1 cellular context compared by ENCODE assay signal in the genomic region with DNA sequence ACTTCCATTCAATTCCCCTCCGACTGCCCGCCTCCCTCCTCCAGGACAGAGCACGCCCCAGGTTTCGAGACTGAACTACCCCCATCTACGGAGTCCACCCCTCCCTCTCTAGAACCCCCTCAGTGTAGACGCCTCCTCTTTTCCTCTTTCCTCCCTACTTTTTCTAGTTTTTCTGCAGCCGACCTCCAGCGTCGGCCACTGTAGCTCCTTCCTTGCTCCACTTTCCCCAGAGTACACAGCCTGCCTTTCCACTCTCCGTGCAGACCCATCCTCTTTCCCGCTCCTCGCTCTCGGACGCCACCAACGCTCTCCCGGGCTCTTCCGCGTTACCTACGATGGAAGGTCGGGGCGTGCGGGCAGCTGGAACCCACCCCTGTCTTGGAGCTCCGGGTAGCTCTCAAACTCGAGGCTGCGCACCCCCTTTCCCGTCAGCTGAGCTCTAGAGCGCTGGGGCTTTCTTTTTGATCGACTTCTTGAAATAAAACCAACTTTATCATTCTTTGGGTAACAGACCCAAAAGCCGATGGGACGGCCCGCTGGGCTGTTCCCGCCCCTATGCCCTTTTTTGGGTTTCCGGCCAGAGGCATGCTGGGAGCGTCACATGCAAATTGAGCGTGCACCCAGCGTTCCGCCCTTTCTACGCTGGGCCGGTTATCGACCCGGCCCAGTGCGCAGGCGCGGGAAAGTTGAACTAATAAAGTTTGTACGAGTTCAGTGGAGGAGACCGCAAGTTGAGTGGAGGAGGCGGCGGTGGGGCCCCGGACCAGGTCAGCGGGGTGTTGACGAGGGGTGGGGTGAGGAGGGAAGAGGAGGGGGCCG.
TF ChIP-seq lines count a peak whose summit lies in the region.

A gene with protein sequence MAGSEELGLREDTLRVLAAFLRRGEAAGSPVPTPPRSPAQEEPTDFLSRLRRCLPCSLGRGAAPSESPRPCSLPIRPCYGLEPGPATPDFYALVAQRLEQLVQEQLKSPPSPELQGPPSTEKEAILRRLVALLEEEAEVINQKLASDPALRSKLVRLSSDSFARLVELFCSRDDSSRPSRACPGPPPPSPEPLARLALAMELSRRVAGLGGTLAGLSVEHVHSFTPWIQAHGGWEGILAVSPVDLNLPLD (plus strand): TSS at position 633 of the 819 bp plus-strand sequence. CDS start 760 bp downstream, outside the sequence.
A gene with protein sequence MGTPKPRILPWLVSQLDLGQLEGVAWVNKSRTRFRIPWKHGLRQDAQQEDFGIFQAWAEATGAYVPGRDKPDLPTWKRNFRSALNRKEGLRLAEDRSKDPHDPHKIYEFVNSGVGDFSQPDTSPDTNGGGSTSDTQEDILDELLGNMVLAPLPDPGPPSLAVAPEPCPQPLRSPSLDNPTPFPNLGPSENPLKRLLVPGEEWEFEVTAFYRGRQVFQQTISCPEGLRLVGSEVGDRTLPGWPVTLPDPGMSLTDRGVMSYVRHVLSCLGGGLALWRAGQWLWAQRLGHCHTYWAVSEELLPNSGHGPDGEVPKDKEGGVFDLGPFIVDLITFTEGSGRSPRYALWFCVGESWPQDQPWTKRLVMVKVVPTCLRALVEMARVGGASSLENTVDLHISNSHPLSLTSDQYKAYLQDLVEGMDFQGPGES (minus strand): TSS at position 557 of the 819 bp plus-strand sequence. CDS start 1,019 bp downstream, outside the sequence.

TF ChIP-seq in K562, 482 proteins besides CTCF, POLR2A, EP300 and RAD21 (continued from another document and continues in another):
- TF ChIP-seq, protein P1, sequence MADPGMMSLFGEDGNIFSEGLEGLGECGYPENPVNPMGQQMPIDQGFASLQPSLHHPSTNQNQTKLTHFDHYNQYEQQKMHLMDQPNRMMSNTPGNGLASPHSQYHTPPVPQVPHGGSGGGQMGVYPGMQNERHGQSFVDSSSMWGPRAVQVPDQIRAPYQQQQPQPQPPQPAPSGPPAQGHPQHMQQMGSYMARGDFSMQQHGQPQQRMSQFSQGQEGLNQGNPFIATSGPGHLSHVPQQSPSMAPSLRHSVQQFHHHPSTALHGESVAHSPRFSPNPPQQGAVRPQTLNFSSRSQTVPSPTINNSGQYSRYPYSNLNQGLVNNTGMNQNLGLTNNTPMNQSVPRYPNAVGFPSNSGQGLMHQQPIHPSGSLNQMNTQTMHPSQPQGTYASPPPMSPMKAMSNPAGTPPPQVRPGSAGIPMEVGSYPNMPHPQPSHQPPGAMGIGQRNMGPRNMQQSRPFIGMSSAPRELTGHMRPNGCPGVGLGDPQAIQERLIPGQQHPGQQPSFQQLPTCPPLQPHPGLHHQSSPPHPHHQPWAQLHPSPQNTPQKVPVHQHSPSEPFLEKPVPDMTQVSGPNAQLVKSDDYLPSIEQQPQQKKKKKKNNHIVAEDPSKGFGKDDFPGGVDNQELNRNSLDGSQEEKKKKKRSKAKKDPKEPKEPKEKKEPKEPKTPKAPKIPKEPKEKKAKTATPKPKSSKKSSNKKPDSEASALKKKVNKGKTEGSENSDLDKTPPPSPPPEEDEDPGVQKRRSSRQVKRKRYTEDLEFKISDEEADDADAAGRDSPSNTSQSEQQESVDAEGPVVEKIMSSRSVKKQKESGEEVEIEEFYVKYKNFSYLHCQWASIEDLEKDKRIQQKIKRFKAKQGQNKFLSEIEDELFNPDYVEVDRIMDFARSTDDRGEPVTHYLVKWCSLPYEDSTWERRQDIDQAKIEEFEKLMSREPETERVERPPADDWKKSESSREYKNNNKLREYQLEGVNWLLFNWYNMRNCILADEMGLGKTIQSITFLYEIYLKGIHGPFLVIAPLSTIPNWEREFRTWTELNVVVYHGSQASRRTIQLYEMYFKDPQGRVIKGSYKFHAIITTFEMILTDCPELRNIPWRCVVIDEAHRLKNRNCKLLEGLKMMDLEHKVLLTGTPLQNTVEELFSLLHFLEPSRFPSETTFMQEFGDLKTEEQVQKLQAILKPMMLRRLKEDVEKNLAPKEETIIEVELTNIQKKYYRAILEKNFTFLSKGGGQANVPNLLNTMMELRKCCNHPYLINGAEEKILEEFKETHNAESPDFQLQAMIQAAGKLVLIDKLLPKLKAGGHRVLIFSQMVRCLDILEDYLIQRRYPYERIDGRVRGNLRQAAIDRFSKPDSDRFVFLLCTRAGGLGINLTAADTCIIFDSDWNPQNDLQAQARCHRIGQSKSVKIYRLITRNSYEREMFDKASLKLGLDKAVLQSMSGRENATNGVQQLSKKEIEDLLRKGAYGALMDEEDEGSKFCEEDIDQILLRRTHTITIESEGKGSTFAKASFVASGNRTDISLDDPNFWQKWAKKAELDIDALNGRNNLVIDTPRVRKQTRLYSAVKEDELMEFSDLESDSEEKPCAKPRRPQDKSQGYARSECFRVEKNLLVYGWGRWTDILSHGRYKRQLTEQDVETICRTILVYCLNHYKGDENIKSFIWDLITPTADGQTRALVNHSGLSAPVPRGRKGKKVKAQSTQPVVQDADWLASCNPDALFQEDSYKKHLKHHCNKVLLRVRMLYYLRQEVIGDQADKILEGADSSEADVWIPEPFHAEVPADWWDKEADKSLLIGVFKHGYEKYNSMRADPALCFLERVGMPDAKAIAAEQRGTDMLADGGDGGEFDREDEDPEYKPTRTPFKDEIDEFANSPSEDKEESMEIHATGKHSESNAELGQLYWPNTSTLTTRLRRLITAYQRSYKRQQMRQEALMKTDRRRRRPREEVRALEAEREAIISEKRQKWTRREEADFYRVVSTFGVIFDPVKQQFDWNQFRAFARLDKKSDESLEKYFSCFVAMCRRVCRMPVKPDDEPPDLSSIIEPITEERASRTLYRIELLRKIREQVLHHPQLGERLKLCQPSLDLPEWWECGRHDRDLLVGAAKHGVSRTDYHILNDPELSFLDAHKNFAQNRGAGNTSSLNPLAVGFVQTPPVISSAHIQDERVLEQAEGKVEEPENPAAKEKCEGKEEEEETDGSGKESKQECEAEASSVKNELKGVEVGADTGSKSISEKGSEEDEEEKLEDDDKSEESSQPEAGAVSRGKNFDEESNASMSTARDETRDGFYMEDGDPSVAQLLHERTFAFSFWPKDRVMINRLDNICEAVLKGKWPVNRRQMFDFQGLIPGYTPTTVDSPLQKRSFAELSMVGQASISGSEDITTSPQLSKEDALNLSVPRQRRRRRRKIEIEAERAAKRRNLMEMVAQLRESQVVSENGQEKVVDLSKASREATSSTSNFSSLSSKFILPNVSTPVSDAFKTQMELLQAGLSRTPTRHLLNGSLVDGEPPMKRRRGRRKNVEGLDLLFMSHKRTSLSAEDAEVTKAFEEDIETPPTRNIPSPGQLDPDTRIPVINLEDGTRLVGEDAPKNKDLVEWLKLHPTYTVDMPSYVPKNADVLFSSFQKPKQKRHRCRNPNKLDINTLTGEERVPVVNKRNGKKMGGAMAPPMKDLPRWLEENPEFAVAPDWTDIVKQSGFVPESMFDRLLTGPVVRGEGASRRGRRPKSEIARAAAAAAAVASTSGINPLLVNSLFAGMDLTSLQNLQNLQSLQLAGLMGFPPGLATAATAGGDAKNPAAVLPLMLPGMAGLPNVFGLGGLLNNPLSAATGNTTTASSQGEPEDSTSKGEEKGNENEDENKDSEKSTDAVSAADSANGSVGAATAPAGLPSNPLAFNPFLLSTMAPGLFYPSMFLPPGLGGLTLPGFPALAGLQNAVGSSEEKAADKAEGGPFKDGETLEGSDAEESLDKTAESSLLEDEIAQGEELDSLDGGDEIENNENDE (IDR thresholded peaks at IDR 0.05; ENCODE audit: low read depth, low read length), result no peak
- no peak for TF ChIP-seq GTF2E2 (tag; IDR thresholded peaks at IDR 0.05)
- no peak for TF ChIP-seq RCOR1 (IDR thresholded peaks at IDR 0.05; ENCODE audit: borderline replicate concordance in 1 of 2, low read depth in 2 of 2, low read length in 2 of 2)
- TF ChIP-seq ZNF589 (CRISPR knock-in tag; IDR thresholded peaks at IDR 0.05; ENCODE audit: low read depth), result 0 out of 2 replicates have a peak, but pooled peaks have one; percentile 48
- TF ChIP-seq FOXA3 (CRISPR knock-in tag; conservative IDR thresholded peaks at IDR 0.05 in 1 of 2, IDR thresholded peaks at IDR 0.05 in 1 of 2), result no peak
- TF ChIP-seq, protein P2, sequence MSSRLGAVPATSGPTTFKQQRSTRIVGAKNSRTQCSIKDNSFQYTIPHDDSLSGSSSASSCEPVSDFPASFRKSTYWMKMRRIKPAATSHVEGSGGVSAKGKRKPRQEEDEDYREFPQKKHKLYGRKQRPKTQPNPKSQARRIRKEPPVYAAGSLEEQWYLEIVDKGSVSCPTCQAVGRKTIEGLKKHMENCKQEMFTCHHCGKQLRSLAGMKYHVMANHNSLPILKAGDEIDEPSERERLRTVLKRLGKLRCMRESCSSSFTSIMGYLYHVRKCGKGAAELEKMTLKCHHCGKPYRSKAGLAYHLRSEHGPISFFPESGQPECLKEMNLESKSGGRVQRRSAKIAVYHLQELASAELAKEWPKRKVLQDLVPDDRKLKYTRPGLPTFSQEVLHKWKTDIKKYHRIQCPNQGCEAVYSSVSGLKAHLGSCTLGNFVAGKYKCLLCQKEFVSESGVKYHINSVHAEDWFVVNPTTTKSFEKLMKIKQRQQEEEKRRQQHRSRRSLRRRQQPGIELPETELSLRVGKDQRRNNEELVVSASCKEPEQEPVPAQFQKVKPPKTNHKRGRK (tag; IDR thresholded peaks at IDR 0.05), result no peak
- no peak for TF ChIP-seq RBBP5 (IDR thresholded peaks at IDR 0.05; ENCODE audit: borderline replicate concordance, insufficient read depth, low read length, poor library complexity, severe bottlenecking)
- TF ChIP-seq, protein P3, sequence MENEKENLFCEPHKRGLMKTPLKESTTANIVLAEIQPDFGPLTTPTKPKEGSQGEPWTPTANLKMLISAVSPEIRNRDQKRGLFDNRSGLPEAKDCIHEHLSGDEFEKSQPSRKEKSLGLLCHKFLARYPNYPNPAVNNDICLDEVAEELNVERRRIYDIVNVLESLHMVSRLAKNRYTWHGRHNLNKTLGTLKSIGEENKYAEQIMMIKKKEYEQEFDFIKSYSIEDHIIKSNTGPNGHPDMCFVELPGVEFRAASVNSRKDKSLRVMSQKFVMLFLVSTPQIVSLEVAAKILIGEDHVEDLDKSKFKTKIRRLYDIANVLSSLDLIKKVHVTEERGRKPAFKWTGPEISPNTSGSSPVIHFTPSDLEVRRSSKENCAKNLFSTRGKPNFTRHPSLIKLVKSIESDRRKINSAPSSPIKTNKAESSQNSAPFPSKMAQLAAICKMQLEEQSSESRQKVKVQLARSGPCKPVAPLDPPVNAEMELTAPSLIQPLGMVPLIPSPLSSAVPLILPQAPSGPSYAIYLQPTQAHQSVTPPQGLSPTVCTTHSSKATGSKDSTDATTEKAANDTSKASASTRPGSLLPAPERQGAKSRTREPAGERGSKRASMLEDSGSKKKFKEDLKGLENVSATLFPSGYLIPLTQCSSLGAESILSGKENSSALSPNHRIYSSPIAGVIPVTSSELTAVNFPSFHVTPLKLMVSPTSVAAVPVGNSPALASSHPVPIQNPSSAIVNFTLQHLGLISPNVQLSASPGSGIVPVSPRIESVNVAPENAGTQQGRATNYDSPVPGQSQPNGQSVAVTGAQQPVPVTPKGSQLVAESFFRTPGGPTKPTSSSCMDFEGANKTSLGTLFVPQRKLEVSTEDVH (IDR thresholded peaks at IDR 0.05; ENCODE audit: low read depth, partially characterized antibody), result peak; percentile 13
- no peak for TF ChIP-seq ZBED1 (IDR thresholded peaks at IDR 0.05)
- TF ChIP-seq, protein P4, sequence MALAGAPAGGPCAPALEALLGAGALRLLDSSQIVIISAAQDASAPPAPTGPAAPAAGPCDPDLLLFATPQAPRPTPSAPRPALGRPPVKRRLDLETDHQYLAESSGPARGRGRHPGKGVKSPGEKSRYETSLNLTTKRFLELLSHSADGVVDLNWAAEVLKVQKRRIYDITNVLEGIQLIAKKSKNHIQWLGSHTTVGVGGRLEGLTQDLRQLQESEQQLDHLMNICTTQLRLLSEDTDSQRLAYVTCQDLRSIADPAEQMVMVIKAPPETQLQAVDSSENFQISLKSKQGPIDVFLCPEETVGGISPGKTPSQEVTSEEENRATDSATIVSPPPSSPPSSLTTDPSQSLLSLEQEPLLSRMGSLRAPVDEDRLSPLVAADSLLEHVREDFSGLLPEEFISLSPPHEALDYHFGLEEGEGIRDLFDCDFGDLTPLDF (CRISPR knock-in tag; IDR thresholded peaks at IDR 0.05), result no peak; the same call in 1 of the 2 replicates
- TF ChIP-seq, protein P5, sequence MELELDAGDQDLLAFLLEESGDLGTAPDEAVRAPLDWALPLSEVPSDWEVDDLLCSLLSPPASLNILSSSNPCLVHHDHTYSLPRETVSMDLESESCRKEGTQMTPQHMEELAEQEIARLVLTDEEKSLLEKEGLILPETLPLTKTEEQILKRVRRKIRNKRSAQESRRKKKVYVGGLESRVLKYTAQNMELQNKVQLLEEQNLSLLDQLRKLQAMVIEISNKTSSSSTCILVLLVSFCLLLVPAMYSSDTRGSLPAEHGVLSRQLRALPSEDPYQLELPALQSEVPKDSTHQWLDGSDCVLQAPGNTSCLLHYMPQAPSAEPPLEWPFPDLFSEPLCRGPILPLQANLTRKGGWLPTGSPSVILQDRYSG (tag; conservative IDR thresholded peaks at IDR 0.05; ENCODE audit: low read depth), result no peak
- no peak for TF ChIP-seq TAL1 (IDR thresholded peaks at IDR 0.05)
- no peak for TF ChIP-seq RBM15 (IDR thresholded peaks at IDR 0.05; ENCODE audit: insufficient read depth, low read length)
- TF ChIP-seq HCFC1 (IDR thresholded peaks at IDR 0.05; ENCODE audit: low read depth, low read length), result no peak
- TF ChIP-seq ZNF12 (CRISPR knock-in tag; IDR thresholded peaks at IDR 0.05), result no peak
- TF ChIP-seq TAF1 (IDR thresholded peaks at IDR 0.05; ENCODE audit: control insufficient read depth, extremely low read depth, insufficient read depth, low read length, severe bottlenecking), result peak; percentile 73
- TF ChIP-seq, protein P6, sequence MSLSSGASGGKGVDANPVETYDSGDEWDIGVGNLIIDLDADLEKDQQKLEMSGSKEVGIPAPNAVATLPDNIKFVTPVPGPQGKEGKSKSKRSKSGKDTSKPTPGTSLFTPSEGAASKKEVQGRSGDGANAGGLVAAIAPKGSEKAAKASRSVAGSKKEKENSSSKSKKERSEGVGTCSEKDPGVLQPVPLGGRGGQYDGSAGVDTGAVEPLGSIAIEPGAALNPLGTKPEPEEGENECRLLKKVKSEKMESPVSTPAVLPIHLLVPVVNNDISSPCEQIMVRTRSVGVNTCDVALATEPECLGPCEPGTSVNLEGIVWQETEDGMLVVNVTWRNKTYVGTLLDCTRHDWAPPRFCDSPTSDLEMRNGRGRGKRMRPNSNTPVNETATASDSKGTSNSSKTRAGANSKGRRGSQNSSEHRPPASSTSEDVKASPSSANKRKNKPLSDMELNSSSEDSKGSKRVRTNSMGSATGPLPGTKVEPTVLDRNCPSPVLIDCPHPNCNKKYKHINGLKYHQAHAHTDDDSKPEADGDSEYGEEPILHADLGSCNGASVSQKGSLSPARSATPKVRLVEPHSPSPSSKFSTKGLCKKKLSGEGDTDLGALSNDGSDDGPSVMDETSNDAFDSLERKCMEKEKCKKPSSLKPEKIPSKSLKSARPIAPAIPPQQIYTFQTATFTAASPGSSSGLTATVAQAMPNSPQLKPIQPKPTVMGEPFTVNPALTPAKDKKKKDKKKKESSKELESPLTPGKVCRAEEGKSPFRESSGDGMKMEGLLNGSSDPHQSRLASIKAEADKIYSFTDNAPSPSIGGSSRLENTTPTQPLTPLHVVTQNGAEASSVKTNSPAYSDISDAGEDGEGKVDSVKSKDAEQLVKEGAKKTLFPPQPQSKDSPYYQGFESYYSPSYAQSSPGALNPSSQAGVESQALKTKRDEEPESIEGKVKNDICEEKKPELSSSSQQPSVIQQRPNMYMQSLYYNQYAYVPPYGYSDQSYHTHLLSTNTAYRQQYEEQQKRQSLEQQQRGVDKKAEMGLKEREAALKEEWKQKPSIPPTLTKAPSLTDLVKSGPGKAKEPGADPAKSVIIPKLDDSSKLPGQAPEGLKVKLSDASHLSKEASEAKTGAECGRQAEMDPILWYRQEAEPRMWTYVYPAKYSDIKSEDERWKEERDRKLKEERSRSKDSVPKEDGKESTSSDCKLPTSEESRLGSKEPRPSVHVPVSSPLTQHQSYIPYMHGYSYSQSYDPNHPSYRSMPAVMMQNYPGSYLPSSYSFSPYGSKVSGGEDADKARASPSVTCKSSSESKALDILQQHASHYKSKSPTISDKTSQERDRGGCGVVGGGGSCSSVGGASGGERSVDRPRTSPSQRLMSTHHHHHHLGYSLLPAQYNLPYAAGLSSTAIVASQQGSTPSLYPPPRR (CRISPR knock-in tag; IDR thresholded peaks at IDR 0.05; ENCODE audit: borderline replicate concordance), result no peak
- no peak for TF ChIP-seq COPS2 (conservative IDR thresholded peaks at IDR 0.05)
